8 cellular contexts compared by ENCODE assay signal in genomic region chr4:62595265-62595664, GRCh38.
DNase-seq lines count a peak whose midpoint lies in the region; TF ChIP-seq lines count a peak whose summit lies in the region.
"Not testable (repeated sequence)": the region's sequence is repeated elsewhere in the genome, so short reads cannot be mapped to it uniquely, and the experiment has no call there.

No MANE protein-coding gene starts in this region.

- H4K20me1 ChIP-seq in hepatocyte (ENCODE audit: insufficient read depth, poor library complexity, severe bottlenecking), result not testable (repeated sequence)

- not testable (repeated sequence) for H3K4me1 ChIP-seq in NT2/D1 (ENCODE audit: insufficient read depth, insufficient read length); endodermal cell (ENCODE audit: control insufficient read depth, insufficient read depth, low read length); hepatocyte (ENCODE audit: insufficient read depth)

- H3K4me2 ChIP-seq in hepatocyte, result not testable (repeated sequence)

- H3K4me1 Mint-ChIP-seq in endodermal cell, neural crest cell: not testable (repeated sequence)

- not testable (repeated sequence) for DNase-seq in GM10266 (ENCODE audit: extremely low spot score); LNCaP clone FGC (ENCODE audit: low read depth)
- peak; percentile 1 for DNase-seq in NT2/D1 (ENCODE audit: low read depth, low spot score)
- DNase-seq in activated CD4-positive, alpha-beta T cell treated with anti-CD3 and anti-CD28 coated beads, Interleukin-2, amount 50 U/mL, for 48 hours, result peak; percentile 1 to 3
- DNase-seq in endodermal cell, result peak; percentile 77
- peak; percentile 15 for DNase-seq in hepatocyte (ENCODE audit: low spot score)
- DNase-seq in neural crest cell (ENCODE audit: low read depth, low spot score), result peak; percentile 47

- H3K9me3 Mint-ChIP-seq in endodermal cell, neural crest cell: not testable (repeated sequence)

- H3K79me2 ChIP-seq in hepatocyte, result not testable (repeated sequence)

- H2AFZ ChIP-seq in hepatocyte, result not testable (repeated sequence)

- 40 to 50% methylated on average over 2 to 11 of the region's 12 CpGs for WGBS in endodermal cell (ENCODE audit: insufficient coverage in 1 of 2, insufficient read length in 1 of 2), 2 experiments
- WGBS in hepatocyte (ENCODE audit: low lambda C conversion rate, missing lambda C conversion rate), result 63% methylated on average over 12 of the region's 12 CpGs

- H3K36me3 ChIP-seq in NT2/D1 (ENCODE audit: insufficient read depth, insufficient read length, low read length); endodermal cell (ENCODE audit: control insufficient read depth, insufficient read depth, low read length); hepatocyte (replicated peaks; ENCODE audit: insufficient read depth, low read depth): not testable (repeated sequence)

- not testable (repeated sequence) for H3K27me3 Mint-ChIP-seq in endodermal cell (ENCODE audit: insufficient read depth); neural crest cell (ENCODE audit: low read depth)

- H3K27me3 ChIP-seq in NT2/D1 (ENCODE audit: insufficient read depth, insufficient read length); endodermal cell (ENCODE audit: control insufficient read depth, insufficient read depth, low read length, poor library complexity, severe bottlenecking); hepatocyte: not testable (repeated sequence)

- H3K9me2 ChIP-seq in hepatocyte (replicated peaks; ENCODE audit: insufficient read depth), result not testable (repeated sequence)

- H3K27ac ChIP-seq in 22Rv1; endodermal cell (ENCODE audit: low read depth, low read length); hepatocyte: not testable (repeated sequence)

- not testable (repeated sequence) for H3K9me3 ChIP-seq in NT2/D1 (ENCODE audit: insufficient read depth, low read length); endodermal cell (ENCODE audit: control insufficient read depth, low read length); hepatocyte (ENCODE audit: low read depth)

- H3K4me3 Mint-ChIP-seq in endodermal cell, neural crest cell: not testable (repeated sequence)

- H3K4me3 ChIP-seq in LNCaP clone FGC (ENCODE audit: low read depth, low read length); NT2/D1 (ENCODE audit: insufficient read length, low read depth); endodermal cell (ENCODE audit: low read length); hepatocyte: not testable (repeated sequence)

- peak; percentile 21 for TF ChIP-seq CTCF in 22Rv1 (IDR thresholded peaks at IDR 0.05)
- TF ChIP-seq CTCF in GM10266 (IDR thresholded peaks at IDR 0.05; ENCODE audit: control insufficient read depth, insufficient read depth, low read depth, missing control alignments), result peak; percentile 30
- TF ChIP-seq CTCF in LNCaP clone FGC (IDR thresholded peaks at IDR 0.05; ENCODE audit: control insufficient read depth, extremely low read depth, insufficient read depth), result peak; percentile 71
- TF ChIP-seq CTCF in endodermal cell (conservative IDR thresholded peaks at IDR 0.05), result peak; percentile 84
- TF ChIP-seq CTCF in hepatocyte (IDR thresholded peaks at IDR 0.05; ENCODE audit: poor library complexity), result peak; percentile 33
- TF ChIP-seq CTCF in neural crest cell (conservative IDR thresholded peaks at IDR 0.05), result peak; percentile 68

- H3K9ac ChIP-seq in NT2/D1 (ENCODE audit: insufficient read length, low read depth); endodermal cell (ENCODE audit: extremely low read depth, low read length, poor library complexity, severe bottlenecking): not testable (repeated sequence)

- H3K36me3 Mint-ChIP-seq in endodermal cell (ENCODE audit: low read depth); neural crest cell (ENCODE audit: low read depth): not testable (repeated sequence)

- H3K27ac Mint-ChIP-seq in endodermal cell; neural crest cell (ENCODE audit: unreplicated experiment): not testable (repeated sequence)

Comparison
In these comparisons a context has a peak if more than half of its experiments do, and no peak if none do; other contexts are left out.
1. CTCF ChIP-seq: peak in every context shown above with its lines; median percentile 84 in endodermal cell; 71 in LNCaP clone FGC; 68 in neural crest cell; 33 in hepatocyte; 30 in GM10266; 21 in 22Rv1.